Comparison of ENCODE assay signal across 11 cellular contexts in the genomic region with DNA sequence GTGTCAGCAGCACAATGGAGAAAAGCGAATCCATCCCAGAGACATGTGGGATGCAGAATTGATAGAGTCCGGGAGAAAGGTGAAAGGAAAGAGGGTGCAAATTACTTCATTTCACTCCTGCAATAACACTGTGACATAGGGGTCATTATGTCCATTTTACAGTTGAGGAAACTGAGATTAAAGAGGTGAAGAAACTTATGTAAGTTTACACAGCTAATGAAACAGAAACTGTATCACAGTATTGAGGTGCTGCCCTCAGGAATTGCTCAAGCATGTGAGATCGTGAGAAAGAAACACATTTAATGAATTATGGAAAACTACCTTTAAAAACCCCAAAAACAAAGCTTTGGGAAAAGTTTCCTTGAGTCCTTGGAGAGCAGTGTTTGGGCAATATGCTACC.
DNase-seq lines count a peak whose midpoint lies in the region; ATAC-seq and TF ChIP-seq lines count a peak whose summit lies in the region.
"Had no signal": no experiment of that assay in that cellular context is flagged by ENCODE, and none has a peak within 500 bp of the region (broad histone marks: within the 10 kb centered on the region; RNA-seq: fewer than 3 reads in every experiment).

No MANE protein-coding gene starts in this region.

- TF ChIP-seq CTCF in OCI-LY3 (IDR thresholded peaks at IDR 0.05; ENCODE audit: low read depth, low read length) (no peak), OCI-LY7 (conservative IDR thresholded peaks at IDR 0.05; ENCODE audit: low read length) (no peak)

- POLR2A ChIA-PET in OCI-LY7 (lab: Charles Lee): interaction anchor here (0.7 kb wide), 1 partner anchor 17 kb away, joined by 3 read pairs; no protein-coding TSS in a partner anchor

- H3K4me1 ChIP-seq in OCI-LY3 (ENCODE audit: low read length) (peaks cover 14% of the 10 kb centered on the region), OCI-LY7 (ENCODE audit: insufficient read depth, low read length, poor library complexity, severe bottlenecking) (no peaks in the 10 kb centered on the region)

- no TSS peak for BruUV-seq in OCI-LY7 (replicated peaks; lab: Mats Ljungman, UMichigan)

- H3K27me3 ChIP-seq in OCI-LY3 (ENCODE audit: low read depth, low read length): peaks cover 21% of the 10 kb centered on the region
- H3K27me3 ChIP-seq: cardiac muscle cell had no signal

- H2AFZ ChIP-seq in OCI-LY3 (ENCODE audit: low read depth, low read length) (peak overlapping the region; percentile 75), OCI-LY7 (ENCODE audit: low read length) (no peak overlapping the region)

- no peak overlapping the region for H3K27ac ChIP-seq in OCI-LY3 (ENCODE audit: low read length)
- no peak overlapping the region for H3K27ac ChIP-seq in OCI-LY7 (ENCODE audit: low read depth, low read length, poor library complexity, severe bottlenecking)
- H3K27ac ChIP-seq: cardiac muscle cell had no signal

- peak; percentile 79 for ATAC-seq in GM19351 (IDR thresholded peaks at IDR 0.05; ENCODE audit: unreplicated experiment)
- ATAC-seq in HG02678 (IDR thresholded peaks at IDR 0.05; ENCODE audit: unreplicated experiment): peak; percentile 43
- ATAC-seq in HG03135 (IDR thresholded peaks at IDR 0.05; ENCODE audit: unreplicated experiment): no peak
- ATAC-seq: activated CD4-positive, alpha-beta T cell treated with anti-CD3 and anti-CD28 coated beads for 36 hours had no signal

- H3K9me2 ChIP-seq in OCI-LY7 (ENCODE audit: insufficient read depth, low read length): no peaks in the 10 kb centered on the region

- intact Hi-C loops in OCI-LY7 (cut with micrococcal nuclease; ENCODE audit: unreplicated experiment): no loop called here

- peak overlapping the region; percentile 10; the same call in 1 of the 2 replicates for H3K9ac ChIP-seq in OCI-LY3 (ENCODE audit: low read length)

- H3K4me3 ChIP-seq in OCI-LY3 (ENCODE audit: low read length) (peak overlapping the region; percentile 67), OCI-LY7 (ENCODE audit: low read depth, low read length, poor library complexity, severe bottlenecking) (no peak overlapping the region)
- H3K4me3 ChIP-seq: cardiac muscle cell had no signal

- no peak for DNase-seq in AG08395 (ENCODE audit: low spot score)
- no peak for DNase-seq in OCI-LY7 (ENCODE audit: low spot score)
- no peak for DNase-seq in NCI-H82 treated with DMSO at 0.1 percent for 48 hours (lab: John Stamatoyannopoulos, UW; ENCODE audit: unreplicated experiment)
- DNase-seq: activated CD4-positive, alpha-beta T cell treated with anti-CD3 and anti-CD28 coated beads for 36 hours; DMS153; NCI-H446 had no signal

- CTCF ChIA-PET in OCI-LY7 (lab: Charles Lee; ENCODE audit: unreplicated experiment): no interaction called here

- H3K4me2 ChIP-seq in OCI-LY3 (ENCODE audit: low read length) (peak overlapping the region; percentile 80), OCI-LY7 (ENCODE audit: low read length) (no peak overlapping the region)

- H3K36me3 ChIP-seq in OCI-LY3 (replicated peaks; ENCODE audit: low read depth, low read length): peaks cover 5% of the 10 kb centered on the region
- H3K36me3 ChIP-seq in OCI-LY7 (ENCODE audit: insufficient read depth, low read length): no peaks in the 10 kb centered on the region
- H3K36me3 ChIP-seq: cardiac muscle cell had no signal

- H3K79me2 ChIP-seq in OCI-LY3 (ENCODE audit: low read length): no peaks in the 10 kb centered on the region
- no peaks in the 10 kb centered on the region for H3K79me2 ChIP-seq in OCI-LY7 (ENCODE audit: insufficient read depth, low read depth, low read length)

- peaks cover 11% of the 10 kb centered on the region for H3K9me3 ChIP-seq in OCI-LY3 (ENCODE audit: insufficient read depth, low read length)
- H3K9me3 ChIP-seq in OCI-LY7 (ENCODE audit: low read length): no peaks in the 10 kb centered on the region

- H4K20me1 ChIP-seq in OCI-LY3 (ENCODE audit: insufficient read depth, low read length) (no peaks in the 10 kb centered on the region), OCI-LY7 (ENCODE audit: insufficient read depth, low read length) (no peaks in the 10 kb centered on the region)
